1 cellular context compared by ENCODE assay signal in genomic region chr14:26987734-26988363, GRCh38.
TF ChIP-seq lines count a peak whose summit lies in the region.

No MANE protein-coding gene starts in this region.

TF ChIP-seq in GM23338, 12 proteins besides CTCF, POLR2A, EP300 and RAD21 (continued from another document):
- TF ChIP-seq REST (IDR thresholded peaks at IDR 0.05; ENCODE audit: unreplicated experiment), result no peak
